In genomic region chr3:12286927-12287726, GRCh38 we compare ENCODE assay signal across 8 cellular contexts. TPM values are rescaled to one million over a fixed set of nuclear protein-coding genes. Genes with fewer than 3 reads are reported as not detected.
A peak's percentile ranks its signal among the peaks of the same experiment; 100 is the strongest.
DNase-seq lines count a peak whose midpoint lies in the region; ATAC-seq lines count a peak whose summit lies in the region.

No MANE protein-coding gene starts in this region.

- no peak overlapping the region for H3K27ac ChIP-seq in iPS-18a (ENCODE audit: low read length)

- no peak for DNase-seq in activated T-cell treated with anti-CD3 and anti-CD28 coated beads, Interleukin-2, amount 50 U/mL, for 4 hours
- no peak for DNase-seq in activated T-cell treated with anti-CD3 and anti-CD28 coated beads for 4 hours
- peak; percentile 18 for DNase-seq in activated naive CD8-positive, alpha-beta T cell treated with anti-CD3 and anti-CD28 coated beads, Interleukin-2, amount 50 U/mL, for 24 hours
- DNase-seq in stimulated activated CD4-positive, alpha-beta T cell treated with anti-CD3 and anti-CD28 coated beads, Interleukin-2, amount 100 ng/mL, for 48 hours, result no peak

- H3K27me3 Mint-ChIP-seq in activated T-cell treated with anti-CD3 and anti-CD28 coated beads, Interleukin-2, amount 50 U/mL, for 4 hours (ENCODE audit: low read depth), result peaks cover 55% of the 10 kb centered on the region
- H3K27me3 Mint-ChIP-seq in activated naive CD8-positive, alpha-beta T cell treated with anti-CD3 and anti-CD28 coated beads, Interleukin-2, amount 50 U/mL, for 24 hours, result peaks cover 66% of the 10 kb centered on the region
- H3K27me3 Mint-ChIP-seq in stimulated activated memory B cell treated with anti-CD40 and anti-IgM and Interleukin-4, amounts not matched to agents 10 μg/mL and 1 μg/mL and 100 μg/mL, for 72 hours, result peaks cover 52% of the 10 kb centered on the region

- H3K27me3 ChIP-seq in iPS-18a (ENCODE audit: control insufficient read depth, insufficient read depth, low read length), result peaks cover 68% of the 10 kb centered on the region

- H3K27ac Mint-ChIP-seq in activated naive CD8-positive, alpha-beta T cell treated with anti-CD3 and anti-CD28 coated beads, Interleukin-2, amount 50 U/mL, for 24 hours, result peak overlapping the region; percentile 31
- H3K27ac Mint-ChIP-seq in stimulated activated memory B cell treated with anti-CD40 and anti-IgM and Interleukin-4, amounts not matched to agents 10 μg/mL and 1 μg/mL and 100 μg/mL, for 72 hours, result peak overlapping the region; percentile 27

- H3K36me3 Mint-ChIP-seq in activated T-cell treated with anti-CD3 and anti-CD28 coated beads, Interleukin-2, amount 50 U/mL, for 4 hours (ENCODE audit: insufficient read depth), result no peaks in the 10 kb centered on the region
- peaks cover 1% of the 10 kb centered on the region for H3K36me3 Mint-ChIP-seq in activated naive CD8-positive, alpha-beta T cell treated with anti-CD3 and anti-CD28 coated beads, Interleukin-2, amount 50 U/mL, for 24 hours (ENCODE audit: low read depth)
- no peaks in the 10 kb centered on the region for H3K36me3 Mint-ChIP-seq in stimulated activated memory B cell treated with anti-CD40 and anti-IgM and Interleukin-4, amounts not matched to agents 10 μg/mL and 1 μg/mL and 100 μg/mL, for 72 hours

- H3K4me3 Mint-ChIP-seq in activated T-cell treated with anti-CD3 and anti-CD28 coated beads, Interleukin-2, amount 50 U/mL, for 4 hours, result peak overlapping the region; percentile 26
- H3K4me3 Mint-ChIP-seq in activated naive CD8-positive, alpha-beta T cell treated with anti-CD3 and anti-CD28 coated beads, Interleukin-2, amount 50 U/mL, for 24 hours, result peak overlapping the region; percentile 56
- peak overlapping the region; percentile 61 for H3K4me3 Mint-ChIP-seq in stimulated activated memory B cell treated with anti-CD40 and anti-IgM and Interleukin-4, amounts not matched to agents 10 μg/mL and 1 μg/mL and 100 μg/mL, for 72 hours

- peak overlapping the region; percentile 44 for H3K4me3 ChIP-seq in iPS-18a (ENCODE audit: low read length)

- H3K4me1 Mint-ChIP-seq in activated T-cell treated with anti-CD3 and anti-CD28 coated beads, Interleukin-2, amount 50 U/mL, for 4 hours (ENCODE audit: low read depth), result peaks cover 7% of the 10 kb centered on the region
- peaks cover 19% of the 10 kb centered on the region for H3K4me1 Mint-ChIP-seq in activated naive CD8-positive, alpha-beta T cell treated with anti-CD3 and anti-CD28 coated beads, Interleukin-2, amount 50 U/mL, for 24 hours
- H3K4me1 Mint-ChIP-seq in stimulated activated memory B cell treated with anti-CD40 and anti-IgM and Interleukin-4, amounts not matched to agents 10 μg/mL and 1 μg/mL and 100 μg/mL, for 72 hours, result peaks cover 10% of the 10 kb centered on the region

- H3K9me3 ChIP-seq in iPS-18a (ENCODE audit: control insufficient read depth, low read depth, low read length), result no peaks in the 10 kb centered on the region

- peak; percentile 21 to 51 for ATAC-seq in activated T-cell treated with anti-CD3 and anti-CD28 coated beads, Interleukin-2, amount 50 U/mL, for 4 hours
- ATAC-seq in activated naive CD8-positive, alpha-beta T cell treated with anti-CD3 and anti-CD28 coated beads, Interleukin-2, amount 50 U/mL, for 24 hours, result no peak
- peak; percentile 49 for ATAC-seq in stimulated activated memory B cell treated with anti-CD40 and anti-IgM and Interleukin-4, amounts not matched to agents 10 μg/mL and 1 μg/mL and 100 μg/mL, for 72 hours
- ATAC-seq in GM18519 (IDR thresholded peaks at IDR 0.05; ENCODE audit: low FRiP score, unreplicated experiment) (no peak), HG03457 (IDR thresholded peaks at IDR 0.05; ENCODE audit: unreplicated experiment) (no peak)

- no peak overlapping the region for H3K9ac ChIP-seq in iPS-18a (ENCODE audit: low read length)

- no peaks in the 10 kb centered on the region for H3K36me3 ChIP-seq in iPS-18a (ENCODE audit: control insufficient read depth, low read depth, low read length)

- H3K4me1 ChIP-seq in iPS-18a (ENCODE audit: control insufficient read depth, low read depth, low read length), result no peaks in the 10 kb centered on the region

- peaks cover 7% of the 10 kb centered on the region for H3K9me3 Mint-ChIP-seq in activated T-cell treated with anti-CD3 and anti-CD28 coated beads, Interleukin-2, amount 50 U/mL, for 4 hours
- H3K9me3 Mint-ChIP-seq in activated naive CD8-positive, alpha-beta T cell treated with anti-CD3 and anti-CD28 coated beads, Interleukin-2, amount 50 U/mL, for 24 hours, result peaks cover 7% of the 10 kb centered on the region
- H3K9me3 Mint-ChIP-seq in stimulated activated memory B cell treated with anti-CD40 and anti-IgM and Interleukin-4, amounts not matched to agents 10 μg/mL and 1 μg/mL and 100 μg/mL, for 72 hours, result no peaks in the 10 kb centered on the region

RNA-seq across cellular contexts. Expression of gene PPARG, which starts 1.7 kb away (rescaled TPM):
- 1 to 10 TPM in 1 of 3 donors, under 1 TPM in 2; 0.47 to 1.8 (median 0.83) TPM for total RNA-seq in activated T-cell treated with anti-CD3 and anti-CD28 coated beads, Interleukin-2, amount 50 U/mL, for 4 hours

Comparison
In these comparisons a context has a peak if more than half of its experiments do, and no peak if none do; other contexts are left out.
1. ATAC-seq: peak in activated T-cell treated with anti-CD3 and anti-CD28 coated beads, Interleukin-2, amount 50 U/mL, for 4 hours (2 of 2) and stimulated activated memory B cell treated with anti-CD40 and anti-IgM and Interleukin-4, amounts not matched to agents 10 μg/mL and 1 μg/mL and 100 μg/mL, for 72 hours (single experiment); none in activated naive CD8-positive, alpha-beta T cell treated with anti-CD3 and anti-CD28 coated beads, Interleukin-2, amount 50 U/mL, for 24 hours (single experiment), GM18519 (single experiment) and HG03457 (single experiment).
2. Peak in every context shown above with its lines, with median percentiles within 50 percentile points of each other: H3K4me3 Mint-ChIP-seq.